Comparison of ENCODE assay signal across 8 cellular contexts in genomic region chr1:234600418-234601216, GRCh38. TPM values are rescaled to one million over a fixed set of nuclear protein-coding genes. Genes with fewer than 3 reads are reported as not detected.
DNase-seq lines count a peak whose midpoint lies in the region; TF ChIP-seq lines count a peak whose summit lies in the region.

No MANE protein-coding gene starts in this region.

- peak; percentile 49 for TF ChIP-seq POLR2A in transverse colon (IDR thresholded peaks at IDR 0.05)

- 3% methylated on average over 9 to 11 of the region's 11 CpGs for WGBS in transverse colon (ENCODE audit: low coverage in 1 of 2), 2 donors

- H3K27ac ChIP-seq in transverse colon: peak overlapping the region; percentile 98 to 100 (median 99)

- intact Hi-C loops in transverse colon (cut with DNase I; ENCODE audit: low total_unique reads): loop anchor here (5.0 kb wide), 1 partner anchor 58 kb away; no protein-coding TSS in a partner anchor

- H3K36me3 ChIP-seq in H7 (replicated peaks; ENCODE audit: control insufficient read depth, insufficient read depth, low read length): no peaks in the 10 kb centered on the region
- no peaks in the 10 kb centered on the region for H3K36me3 ChIP-seq in transverse colon

- no peaks in the 10 kb centered on the region for H3K9me3 ChIP-seq in transverse colon

- TF ChIP-seq CTCF in choroid plexus epithelial cell (conservative IDR thresholded peaks at IDR 0.05; ENCODE audit: low read depth, low read length) (no peak), transverse colon (IDR thresholded peaks at IDR 0.05) (no peak)

- peak overlapping the region; percentile 60 for H3K4me3 ChIP-seq in H7 (ENCODE audit: insufficient read depth, low read depth, low read length)
- H3K4me3 ChIP-seq in choroid plexus epithelial cell (ENCODE audit: low read depth, low read length): peak overlapping the region; percentile 39
- H3K4me3 ChIP-seq in transverse colon: peak overlapping the region; percentile 7 to 56 (median 43)

- DNase-seq in DMS114 treated with DMSO at 0.1 percent for 48 hours (lab: John Stamatoyannopoulos, UW; ENCODE audit: unreplicated experiment) (peak; percentile 49), H7 (no peak), OCI-M1 (lab: John Stamatoyannopoulos, UW) (peak; percentile 84), choroid plexus epithelial cell (ENCODE audit: low read depth) (peak; percentile 67), medulla oblongata (ENCODE audit: extremely low spot score) (peak; percentile 64), transverse colon (peak; percentile 64), SKM-1 (lab: John Stamatoyannopoulos, UW; ENCODE audit: unreplicated experiment) (no peak), HCEC 1CT (no peak)

- peaks cover 26 to 67% (median 57%) of the 10 kb centered on the region in 4 donors for H3K4me1 ChIP-seq in transverse colon

- H3K27me3 ChIP-seq in H7 (ENCODE audit: control insufficient read depth, insufficient read depth, low read length) (no peaks in the 10 kb centered on the region), transverse colon (no peaks in the 10 kb centered on the region)

- peak; percentile 33 for TF ChIP-seq EP300 in transverse colon (IDR thresholded peaks at IDR 0.05; ENCODE audit: low read depth)

- in situ Hi-C loops in transverse colon (cut with MboI; ENCODE audit: low pct_ligation_motif_present in 1 of 4, low pct_unique_long_range_greater_than_20kb in 1 of 4, low sequenced_read_pairs in 3 of 4): loop anchor here in 2 of 4 donors (10.0 to 25.0 kb wide), 4 partner anchors 124 to 374 kb away; no protein-coding TSS in a partner anchor

RNA-seq across cellular contexts. Expression of gene IRF2BP2, which starts 9.4 kb away (rescaled TPM):
- total RNA-seq in H7 (2014; rRNA removed; shearing (Covaris generic)): 67.0 and 90.9 TPM in 2 replicates
- total RNA-seq in transverse colon: 100 to 1,000 TPM in 1 of 4 donors, 10 to 100 TPM in 3; 82.7 to 120 (median 93.3) TPM

Comparison
In these comparisons a context has a peak if more than half of its experiments do, and no peak if none do; other contexts are left out.
1. DNase-seq: peak in DMS114 treated with DMSO at 0.1 percent for 48 hours (single experiment), OCI-M1 (single experiment), choroid plexus epithelial cell (single experiment), medulla oblongata (single experiment) and transverse colon (single experiment); none in H7 (single experiment), SKM-1 (single experiment) and HCEC 1CT (single experiment).
2. Peak in every context shown above with its lines, with median percentiles within 50 percentile points of each other: H3K4me3 ChIP-seq.